Comparison of ENCODE assay signal across 18 cellular contexts in genomic region chr18:79434611-79435010, GRCh38. TPM values are rescaled to one million over a fixed set of nuclear protein-coding genes. Genes with fewer than 3 reads are reported as not detected.
DNase-seq lines count a peak whose midpoint lies in the region; ATAC-seq and TF ChIP-seq lines count a peak whose summit lies in the region.
"Had no signal": no experiment of that assay in that cellular context is flagged by ENCODE, and none has a peak within 500 bp of the region (broad histone marks: within the 10 kb centered on the region; RNA-seq: fewer than 3 reads in every experiment).

No MANE protein-coding gene starts in this region.

- DNase-seq in NCI-H2081 (lab: John Stamatoyannopoulos, UW) (peak; percentile 32 to 70), NCI-H2081 treated with DMSO at 0.1 percent for 48 hours (lab: John Stamatoyannopoulos, UW) (no peak), NCI-H1105 treated with DMSO at 0.1 percent for 48 hours (lab: John Stamatoyannopoulos, UW) (peak; percentile 94), memory B cell (ENCODE audit: low spot score in 2 of 2) (no peak), G401 (ENCODE audit: low spot score) (no peak), left lobe of liver (ENCODE audit: low spot score) (no peak), OCI-M1 (lab: John Stamatoyannopoulos, UW) (no peak)
- DNase-seq: activated CD4-positive, alpha-beta T cell treated with anti-CD3 and anti-CD28 coated beads, Interleukin-2, amount 50 U/mL, for 48 hours; C1 segment of cervical spinal cord; DND-41; effector memory CD4-positive, alpha-beta T cell; glutamatergic neuron; left ventricle myocardium inferior; NCI-H2029; stimulated activated CD4-positive, alpha-beta T cell treated with anti-CD3 and anti-CD28 coated beads, Interleukin-12 subunit alpha, Interleukin-12 subunit beta, amount 100 ng/mL, for 4 hours; trophoblast cell had no signal

- H3K9me3 ChIP-seq in OCI-LY1 (ENCODE audit: low read length): no peaks in the 10 kb centered on the region
- H3K9me3 ChIP-seq: left ventricle myocardium inferior had no signal

- peak overlapping the region; percentile 1 for H3K27ac ChIP-seq in OCI-LY1 (ENCODE audit: low read depth, low read length, poor library complexity, severe bottlenecking)
- H3K27ac ChIP-seq: left ventricle myocardium inferior had no signal

- in situ Hi-C loops in G401 (cut with HindIII; ENCODE audit: low sequenced_read_pairs): no loop called here

- H3K36me3 ChIP-seq in OCI-LY1 (ENCODE audit: insufficient read depth, low read length): peaks cover 94% of the 10 kb centered on the region

- no peak for TF ChIP-seq CTCF in OCI-LY1 (IDR thresholded peaks at IDR 0.05; ENCODE audit: low read length)

- peak overlapping the region; percentile 73 for H3K4me3 Mint-ChIP-seq in memory B cell

- peak overlapping the region; percentile 19; the same call in 1 of the 2 replicates for H3K4me2 ChIP-seq in OCI-LY1 (ENCODE audit: low read length)

- H2AFZ ChIP-seq in OCI-LY1 (ENCODE audit: low read length): no peak overlapping the region

- H3F3A ChIP-seq in OCI-LY1 (ENCODE audit: insufficient read depth, low read length): no peaks in the 10 kb centered on the region

- H3K36me3 Mint-ChIP-seq in memory B cell: peaks cover 11% of the 10 kb centered on the region

- no peaks in the 10 kb centered on the region for H3K27me3 ChIP-seq in OCI-LY1 (ENCODE audit: insufficient read depth, low read length)

- no peaks in the 10 kb centered on the region for H4K20me1 ChIP-seq in OCI-LY1 (ENCODE audit: insufficient read depth, low read length)

- H3K4me1 Mint-ChIP-seq in memory B cell: peaks cover 34% of the 10 kb centered on the region

- ATAC-seq in memory B cell (ENCODE audit: low read depth) (no peak), left lobe of liver (no peak)
- ATAC-seq: HepG2 had no signal

- H3K9ac ChIP-seq in OCI-LY1 (ENCODE audit: low read length): no peak overlapping the region

- H3K79me2 ChIP-seq in OCI-LY1 (ENCODE audit: insufficient read depth, low read length): peaks cover 23% of the 10 kb centered on the region

- peaks cover 41% of the 10 kb centered on the region for H3K4me1 ChIP-seq in OCI-LY1 (ENCODE audit: insufficient read depth, low read length, severe bottlenecking)
- H3K4me1 ChIP-seq: left ventricle myocardium inferior had no signal

- no peaks in the 10 kb centered on the region for H3K9me3 Mint-ChIP-seq in memory B cell

- H3K27me3 Mint-ChIP-seq in memory B cell: no peaks in the 10 kb centered on the region

- no peaks in the 10 kb centered on the region for H3K9me2 ChIP-seq in OCI-LY1 (ENCODE audit: low read depth, low read length)

- peak overlapping the region; percentile 89 for H3K27ac Mint-ChIP-seq in memory B cell

- H3K4me3 ChIP-seq in OCI-LY1 (ENCODE audit: low read depth, low read length, poor library complexity, severe bottlenecking): no peak overlapping the region
- H3K4me3 ChIP-seq: left ventricle myocardium inferior had no signal

RNA-seq across cellular contexts. Expression of gene NFATC1, which starts 38.9 kb away (rescaled TPM):
- 6.8 and 11.9 TPM in 2 replicates for total RNA-seq in G401 (2014; rRNA removed; shearing (Covaris generic))
- total RNA-seq in left lobe of liver: 4.5 TPM
- total RNA-seq: HepG2 had no signal

Comparison
In these comparisons a context has a peak if more than half of its experiments do, and no peak if none do; other contexts are left out.
1. DNase-seq: peak in NCI-H2081 (2 of 2) and NCI-H1105 treated with DMSO at 0.1 percent for 48 hours (single experiment); none in NCI-H2081 treated with DMSO at 0.1 percent for 48 hours (single experiment), memory B cell (0 of 2), G401 (single experiment), left lobe of liver (single experiment) and OCI-M1 (single experiment).